Comparison of ENCODE assay signal across 8 cellular contexts in the genomic region with DNA sequence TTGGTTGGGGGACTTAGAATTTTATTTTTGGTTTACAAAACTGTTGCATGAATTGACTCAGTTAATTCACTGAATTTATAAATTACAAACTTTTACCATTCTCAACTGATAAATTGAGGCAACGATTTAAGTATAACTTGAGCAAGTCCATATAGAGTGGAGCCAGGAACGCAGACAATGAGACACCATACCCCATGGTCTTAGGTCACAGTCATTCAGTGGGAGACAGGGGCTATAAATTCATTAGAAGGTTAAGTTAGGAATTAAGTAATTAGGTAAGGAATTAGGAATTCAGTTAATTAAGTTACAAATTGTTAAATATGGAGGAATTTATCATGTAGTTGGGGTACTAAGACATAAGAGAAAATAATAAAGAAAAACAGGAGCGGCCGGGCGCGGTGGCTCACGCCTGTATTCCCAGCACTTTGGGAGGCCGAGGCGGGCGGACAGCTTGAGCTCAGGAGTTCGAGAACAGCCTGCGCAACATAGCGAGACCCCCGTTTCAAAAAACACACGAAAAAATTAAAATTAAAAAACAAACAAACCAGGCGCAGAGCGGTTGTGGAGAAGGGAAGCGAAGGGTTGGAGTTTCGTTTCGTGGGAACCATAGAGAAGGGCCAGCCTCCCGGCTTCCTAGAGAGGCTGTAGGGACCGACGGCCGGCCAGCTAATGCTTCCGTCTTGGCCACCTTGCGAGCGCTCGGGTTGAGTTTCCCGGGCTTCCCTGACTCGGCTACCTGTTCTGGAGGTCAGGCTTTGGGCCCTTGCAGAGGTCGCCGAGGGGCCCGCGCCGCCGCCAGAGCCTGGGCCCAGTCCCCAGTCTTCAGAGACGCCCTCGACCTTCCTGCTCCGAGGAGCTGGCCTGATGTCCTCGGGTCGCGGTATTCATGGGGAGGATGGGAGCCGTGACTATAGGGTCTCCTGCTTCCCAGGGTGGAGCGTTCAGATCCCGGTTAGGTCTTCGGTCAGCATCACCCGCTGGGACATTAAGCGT. TPM values are rescaled to one million over a fixed set of nuclear protein-coding genes. Genes with fewer than 3 reads are reported as not detected.
DNase-seq lines count a peak whose midpoint lies in the region; ATAC-seq and TF ChIP-seq lines count a peak whose summit lies in the region.

TSS of gene ZNF619 (plus strand) at position 645 of the 993 bp plus-strand sequence. CDS start 858 bp downstream, outside the sequence.

- intact Hi-C loops in lower leg skin (cut with DNase I; ENCODE audit: low total_unique reads), result no loop called here

- 10 to 11% methylated on average over 48 of the region's 48 CpGs for WGBS in lower leg skin, 2 donors

- H3K27ac ChIP-seq in duodenal mucosa (ENCODE audit: low read depth, low read length), result no peak within 1 kb of the TSS

- DNase-seq in AG08396 (ENCODE audit: low spot score) (peak; percentile 84), NCI-H226 (peak; percentile 63), lower leg skin (ENCODE audit: low spot score in 2 of 2) (peak; percentile 61 to 93)
- DNase-seq in activated CD4-positive, alpha-beta T cell treated with anti-CD3 and anti-CD28 coated beads, Interleukin-2, amount 50 U/mL, for 24 hours (ENCODE audit: low read depth in 1 of 2, low spot score in 1 of 2), result peak; percentile 18 to 28
- peak; percentile 41 for DNase-seq in stimulated activated CD4-positive, alpha-beta T cell treated with anti-CD3 and anti-CD28 coated beads, Interleukin-4, amount 100 ng/mL, for 24 hours

- no peak for TF ChIP-seq CTCF in lower leg skin (IDR thresholded peaks at IDR 0.05)

- no peaks in the 10 kb centered on the region for H3K27me3 ChIP-seq in duodenal mucosa (ENCODE audit: control insufficient read depth in 1 of 2, insufficient read depth in 2 of 2, low read length in 2 of 2)

- peak within 1 kb of the TSS; percentile 76 to 85 for H3K9ac ChIP-seq in duodenal mucosa (ENCODE audit: low read depth in 1 of 2, low read length in 2 of 2)

- H3K9me3 ChIP-seq in duodenal mucosa (ENCODE audit: control insufficient read depth in 1 of 2, low read length in 2 of 2), result no peaks in the 10 kb centered on the region

- H3K4me3 ChIP-seq in duodenal mucosa (ENCODE audit: low read depth in 1 of 2, low read length in 2 of 2), result peak within 1 kb of the TSS; percentile 87 to 95
- H3K4me3 ChIP-seq in lower leg skin (ENCODE audit: low read depth, poor library complexity, severe bottlenecking), result peak within 1 kb of the TSS; percentile 82

- ATAC-seq in GM18511 (IDR thresholded peaks at IDR 0.05; ENCODE audit: unreplicated experiment) (peak; percentile 86), HG02981 (IDR thresholded peaks at IDR 0.05; ENCODE audit: unreplicated experiment) (peak; percentile 78)

- H3K36me3 ChIP-seq in duodenal mucosa (ENCODE audit: control insufficient read depth in 1 of 2, insufficient read depth in 2 of 2, low read length in 2 of 2), result peaks cover 0 to 14% of the 10 kb centered on the region in 2 donors

- peaks cover 6 to 7% of the 10 kb centered on the region in 2 donors for H3K4me1 ChIP-seq in duodenal mucosa (ENCODE audit: control insufficient read depth in 1 of 2, insufficient read depth in 2 of 2, low read length in 2 of 2)

- no peak for TF ChIP-seq POLR2A in lower leg skin (IDR thresholded peaks at IDR 0.05)

RNA-seq across cellular contexts. Expression of gene ZNF619, which starts in this region (rescaled TPM):
- total RNA-seq in lower leg skin, result 1 to 10 TPM; 4.0 to 6.0 (median 5.2) TPM

Comparison
In these comparisons a context has a peak if more than half of its experiments do, and no peak if none do; other contexts are left out.
1. DNase-seq: peak in every context shown above with its lines; median percentile 84 in AG08396; 77 in lower leg skin; 63 in NCI-H226; 41 in stimulated activated CD4-positive, alpha-beta T cell treated with anti-CD3 and anti-CD28 coated beads, Interleukin-4, amount 100 ng/mL, for 24 hours; 23 in activated CD4-positive, alpha-beta T cell treated with anti-CD3 and anti-CD28 coated beads, Interleukin-2, amount 50 U/mL, for 24 hours.